17 cellular contexts compared by ENCODE assay signal in genomic region chr3:32132121-32132520, GRCh38. TPM values are rescaled to one million over a fixed set of nuclear protein-coding genes. Genes with fewer than 3 reads are reported as not detected.
DNase-seq lines count a peak whose midpoint lies in the region; ATAC-seq and TF ChIP-seq lines count a peak whose summit lies in the region.
"Had no signal": no experiment of that assay in that cellular context is flagged by ENCODE, and none has a peak within 500 bp of the region (broad histone marks: within the 10 kb centered on the region; RNA-seq: fewer than 3 reads in every experiment).

No MANE protein-coding gene starts in this region.

- TF ChIP-seq CTCF in VCaP (conservative IDR thresholded peaks at IDR 0.05) (no peak), prostate gland (IDR thresholded peaks at IDR 0.05) (no peak), GM13976 (IDR thresholded peaks at IDR 0.05; ENCODE audit: borderline replicate concordance, control extremely low read depth, extremely low read depth, insufficient read depth, missing control alignments) (no peak)

- H3K4me3 ChIP-seq in prostate gland: no peak overlapping the region
- H3K4me3 ChIP-seq: BLaER1, GM12878, GM23338 had no signal

- H3K36me3 ChIP-seq in prostate gland: no peaks in the 10 kb centered on the region

- H3K4me1 ChIP-seq in prostate gland (replicated peaks): peaks cover 8% of the 10 kb centered on the region
- H3K4me1 ChIP-seq: BLaER1 had no signal

- ATAC-seq in HG02588 (IDR thresholded peaks at IDR 0.05; ENCODE audit: unreplicated experiment): no peak
- ATAC-seq: GM12878, GM23338, HepG2 had no signal

- TF ChIP-seq POLR2A in prostate gland (IDR thresholded peaks at IDR 0.05): no peak

- intact Hi-C loops in prostate gland (cut with DNase I): no loop called here

- H3K27ac ChIP-seq in VCaP: peak overlapping the region; percentile 63
- peak overlapping the region in 1 of 2 donors; percentile 28 for H3K27ac ChIP-seq in prostate gland
- H3K27ac ChIP-seq: 22Rv1, BLaER1 had no signal

- H3K9me3 ChIP-seq in prostate gland: no peaks in the 10 kb centered on the region
- H3K9me3 ChIP-seq: BLaER1, Caco-2 had no signal

- H3K27me3 ChIP-seq in prostate gland (replicated peaks; ENCODE audit: insufficient read depth): no peaks in the 10 kb centered on the region
- H3K27me3 ChIP-seq: BLaER1 had no signal

- peak; percentile 7 for DNase-seq in DMS79 treated with DMSO at 0.1 percent for 48 hours (lab: John Stamatoyannopoulos, UW)
- DNase-seq in DMS79 (lab: John Stamatoyannopoulos, UW): no peak
- peak; percentile 25 for DNase-seq in HT1080 (ENCODE audit: low read depth)
- peak; percentile 22 for DNase-seq in prostate gland (ENCODE audit: low spot score)
- no peak for DNase-seq in germinal center (ENCODE audit: low spot score)
- DNase-seq in GM13976 (ENCODE audit: low spot score): no peak
- DNase-seq: AML-193; Caco-2; CD8-positive, alpha-beta memory T cell; H7 had no signal

- in situ Hi-C loops in GM13976 (cut with MboI; ENCODE audit: low sequenced_read_pairs, unreplicated experiment): no loop called here

RNA-seq across cellular contexts. Expression of gene GPD1L, which starts 25.7 kb away (rescaled TPM):
- total RNA-seq in HT1080 (2014; rRNA removed; shearing (Covaris generic)): 11.9 and 16.5 TPM in 2 replicates
- 10.5 and 11.7 TPM in 2 replicates for polyA plus RNA-seq in HT1080 (2015; cell fraction: cytosol; rRNA removed)
- polyA plus RNA-seq in HT1080 (2015; cell fraction: nucleus; rRNA removed): 8.6 and 11.3 TPM in 2 replicates
- 10 to 100 TPM; 50.4 to 70.8 TPM for total RNA-seq in prostate gland

Comparison
In these comparisons a context has a peak if more than half of its experiments do, and no peak if none do; other contexts are left out.
1. DNase-seq: peak in DMS79 treated with DMSO at 0.1 percent for 48 hours (single experiment), HT1080 (single experiment) and prostate gland (single experiment); none in DMS79 (single experiment), germinal center (single experiment) and GM13976 (single experiment).